ENCODE assay signal across 28 cellular contexts in the genomic region with DNA sequence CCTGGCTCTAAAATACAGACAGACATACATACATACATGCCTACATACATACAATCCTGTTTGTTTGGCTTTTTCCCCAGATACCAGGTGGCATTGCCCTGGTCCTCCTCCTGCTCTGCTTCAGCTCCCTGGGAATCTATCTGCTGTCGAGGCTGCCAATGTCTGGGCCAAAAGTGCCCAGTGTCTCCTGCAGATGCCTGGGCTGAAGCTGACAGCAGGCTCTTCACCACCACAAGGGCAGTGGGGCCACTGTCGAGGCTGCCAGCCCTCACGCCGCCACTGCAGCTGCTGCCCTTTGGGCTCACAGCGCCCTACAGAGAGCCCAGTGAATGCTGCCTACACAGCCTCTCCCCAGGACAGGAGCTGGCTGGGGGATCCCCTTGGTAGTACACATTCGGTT. TPM values are rescaled to one million over a fixed set of nuclear protein-coding genes. Genes with fewer than 3 reads are reported as not detected.
DNase-seq lines count a peak whose midpoint lies in the region; ATAC-seq, FAIRE-seq and TF ChIP-seq lines count a peak whose summit lies in the region.
"Had no signal": no experiment of that assay in that cellular context is flagged by ENCODE, and none has a peak within 500 bp of the region (broad histone marks: within the 10 kb centered on the region; RNA-seq: fewer than 3 reads in every experiment).

No MANE protein-coding gene starts in this region.

- no peaks in the 10 kb centered on the region for H3K36me3 Mint-ChIP-seq in activated T-helper 2 cell treated with anti-CD3 and anti-CD28 coated beads, Interferon-gamma antibody, Interleukin-2, Interleukin-4, amounts not matched to agents 10 μg/mL and 5 μg/mL and 100 μg/mL, durations not matched to agents 14 hours and 24 hours and 36 hours (ENCODE audit: low read depth)
- H3K36me3 Mint-ChIP-seq: activated naive CD8-positive, alpha-beta T cell treated with anti-CD3 and anti-CD28 coated beads for 36 hours; CD4-positive, CD25-positive, alpha-beta regulatory T cell; stimulated activated naive B cell treated with anti-CD40 and anti-IgM and Interleukin-4, amounts not matched to agents 10 μg/mL and 1 μg/mL and 100 μg/mL, for 72 hours had no signal

- TF ChIP-seq EP300 in A549 (IDR thresholded peaks at IDR 0.05), result no peak
- TF ChIP-seq EP300 in transverse colon (IDR thresholded peaks at IDR 0.05; ENCODE audit: low read depth), result no peak

- H3K27me3 ChIP-seq in BLaER1 (no peaks in the 10 kb centered on the region), transverse colon (no peaks in the 10 kb centered on the region)
- H3K27me3 ChIP-seq: pancreas, testis, vagina had no signal

- H3K36me3 ChIP-seq in BLaER1 (no peaks in the 10 kb centered on the region), transverse colon (no peaks in the 10 kb centered on the region)
- H3K36me3 ChIP-seq: pancreas, vagina had no signal

- H3K9ac ChIP-seq in BLaER1, result no peak overlapping the region

- POLR2A ChIA-PET in A549 (lab: Yijun Ruan, JAX), result no interaction called here

- ATAC-seq in A549, result peak; percentile 40 to 43; a peak in 4 of 6 replicates
- ATAC-seq in HG02798 (IDR thresholded peaks at IDR 0.05; ENCODE audit: poor library complexity, unreplicated experiment), result no peak
- ATAC-seq: activated CD4-positive, CD25-positive, alpha-beta regulatory T cell treated with anti-CD3 and anti-CD28 coated beads, Interleukin-2, amount 50 U/mL, for 24 hours; activated CD8-positive, alpha-beta T cell treated with anti-CD3 and anti-CD28 coated beads, Interleukin-2, amount 10 ng/mL, durations not matched to agents 7 days and 5 days; left ventricle myocardium superior; pancreas; sciatic nerve; stimulated activated naive B cell treated with anti-CD40 and anti-IgM and Interleukin-4, amounts not matched to agents 10 μg/mL and 1 μg/mL and 100 μg/mL, for 72 hours had no signal

- no peaks in the 10 kb centered on the region for H4K20me1 ChIP-seq in BLaER1

- H3K27ac ChIP-seq in A549, result 0 out of 6 replicates have a peak overlapping the region, but pooled peaks of 1 of the 2 experiments have one; percentile 43
- no peak overlapping the region for H3K27ac ChIP-seq in BLaER1
- no peak overlapping the region for H3K27ac ChIP-seq in transverse colon
- H3K27ac ChIP-seq: pancreas, testis, vagina had no signal

- H3K9me3 ChIP-seq in A549 (no peaks in the 10 kb centered on the region), BLaER1 (no peaks in the 10 kb centered on the region), transverse colon (no peaks in the 10 kb centered on the region)
- H3K9me3 ChIP-seq: pancreas, testis, vagina had no signal

- FAIRE-seq in A549 (lab: Jason Lieb, UNC), result no peak
- FAIRE-seq: GM12892, keratinocyte, pancreas, RCC 7860 had no signal

- H3K4me1 Mint-ChIP-seq in activated T-helper 2 cell treated with anti-CD3 and anti-CD28 coated beads, Interferon-gamma antibody, Interleukin-2, Interleukin-4, amounts not matched to agents 10 μg/mL and 5 μg/mL and 100 μg/mL, durations not matched to agents 14 hours and 24 hours and 36 hours (ENCODE audit: low read depth), result no peaks in the 10 kb centered on the region
- H3K4me1 Mint-ChIP-seq: activated naive CD8-positive, alpha-beta T cell treated with anti-CD3 and anti-CD28 coated beads for 36 hours; CD4-positive, CD25-positive, alpha-beta regulatory T cell; central memory CD8-positive, alpha-beta T cell; nephron; stimulated activated naive B cell treated with anti-CD40 and anti-IgM and Interleukin-4, amounts not matched to agents 10 μg/mL and 1 μg/mL and 100 μg/mL, for 72 hours had no signal

- TF ChIP-seq CTCF in A549 (IDR thresholded peaks at IDR 0.05) (no peak), transverse colon (IDR thresholded peaks at IDR 0.05) (no peak)

- no peak for DNase-seq in A549 (ENCODE audit: low read depth in 1 of 2, low spot score in 1 of 2)
- peak in 33 of 58 donors; percentile 3 to 70 (median 31) for DNase-seq in anterior cingulate cortex (lab: John Stamatoyannopoulos, UW)
- DNase-seq in myocyte (ENCODE audit: low read depth), result peak; percentile 76
- no peak for DNase-seq in transverse colon
- DNase-seq in activated T-helper 2 cell treated with anti-CD3 and anti-CD28 coated beads, Interferon-gamma antibody, Interleukin-2, Interleukin-4, amounts not matched to agents 10 μg/mL and 5 μg/mL and 100 μg/mL, durations not matched to agents 14 hours and 24 hours and 36 hours (ENCODE audit: low spot score), result no peak
- no peak for DNase-seq in NCI-H1105 (lab: John Stamatoyannopoulos, UW)
- DNase-seq: activated CD8-positive, alpha-beta T cell treated with anti-CD3 and anti-CD28 coated beads, Interleukin-2, amount 10 ng/mL, durations not matched to agents 7 days and 5 days; activated effector memory CD4-positive, alpha-beta T cell treated with Interleukin-2 at 50 U/mL for 16 hours; activated naive CD8-positive, alpha-beta T cell treated with anti-CD3 and anti-CD28 coated beads for 36 hours; CD4-positive, CD25-positive, alpha-beta regulatory T cell; EL; HFFc6; left ventricle myocardium superior; stimulated activated CD4-positive, alpha-beta T cell treated with anti-CD3 and anti-CD28 coated beads, Interleukin-15, amount 100 ng/mL, for 24 hours; stimulated activated naive B cell treated with anti-CD40 and anti-IgM and Interleukin-4, amounts not matched to agents 10 μg/mL and 1 μg/mL and 100 μg/mL, for 72 hours; testis had no signal

- no peak for TF ChIP-seq RAD21 in A549 (conservative IDR thresholded peaks at IDR 0.05 in 1 of 2, IDR thresholded peaks at IDR 0.05 in 1 of 2)

- H3K4me2 ChIP-seq in A549 (no peak overlapping the region), BLaER1 (peak overlapping the region; percentile 29; the same call in 1 of the 2 replicates)

- intact Hi-C loops in transverse colon (cut with DNase I; ENCODE audit: low total_unique reads), result no loop called here
- intact Hi-C loops in activated T-helper 2 cell treated with anti-CD3 and anti-CD28 coated beads, Interferon-gamma antibody, Interleukin-2, Interleukin-4, amounts not matched to agents 10 μg/mL and 5 μg/mL and 100 μg/mL, durations not matched to agents 14 hours and 24 hours and 36 hours (cut with micrococcal nuclease), result no loop called here

- TF ChIP-seq POLR2A in A549 (IDR thresholded peaks at IDR 0.05; ENCODE audit: low read length) (no peak), transverse colon (IDR thresholded peaks at IDR 0.05) (no peak)

- in situ Hi-C loops in transverse colon (cut with MboI; ENCODE audit: low pct_ligation_motif_present in 1 of 4, low pct_unique_long_range_greater_than_20kb in 1 of 4, low sequenced_read_pairs in 3 of 4), result no loop called here

- no peak overlapping the region for H3K4me3 Mint-ChIP-seq in activated T-helper 2 cell treated with anti-CD3 and anti-CD28 coated beads, Interferon-gamma antibody, Interleukin-2, Interleukin-4, amounts not matched to agents 10 μg/mL and 5 μg/mL and 100 μg/mL, durations not matched to agents 14 hours and 24 hours and 36 hours (ENCODE audit: low read depth)
- H3K4me3 Mint-ChIP-seq: activated CD8-positive, alpha-beta T cell treated with anti-CD3 and anti-CD28 coated beads, Interleukin-2, amount 10 ng/mL, durations not matched to agents 7 days and 5 days; activated naive CD8-positive, alpha-beta T cell treated with anti-CD3 and anti-CD28 coated beads for 36 hours; CD4-positive, CD25-positive, alpha-beta regulatory T cell; central memory CD8-positive, alpha-beta T cell; HFFc6; nephron; stimulated activated naive B cell treated with anti-CD40 and anti-IgM and Interleukin-4, amounts not matched to agents 10 μg/mL and 1 μg/mL and 100 μg/mL, for 72 hours; T-helper 1 cell treated with Interleukin-12 subunit alpha and Interleukin-12 subunit beta and Interleukin-4 antibody, amounts not matched to agents 30 μg/mL and 1 μg/mL, for 36 hours had no signal

- CTCF ChIA-PET in A549 (lab: Yijun Ruan, JAX), result interaction anchor here (0.8 to 1.6 kb wide), 3 partner anchors 13 to 25 kb away, joined by 3 to 4 read pairs (median 3); no protein-coding TSS in a partner anchor

- H3K27me3 Mint-ChIP-seq in activated T-helper 2 cell treated with anti-CD3 and anti-CD28 coated beads, Interferon-gamma antibody, Interleukin-2, Interleukin-4, amounts not matched to agents 10 μg/mL and 5 μg/mL and 100 μg/mL, durations not matched to agents 14 hours and 24 hours and 36 hours (ENCODE audit: low read depth), result peaks cover 20% of the 10 kb centered on the region
- H3K27me3 Mint-ChIP-seq: activated naive CD8-positive, alpha-beta T cell treated with anti-CD3 and anti-CD28 coated beads for 36 hours; central memory CD8-positive, alpha-beta T cell; stimulated activated naive B cell treated with anti-CD40 and anti-IgM and Interleukin-4, amounts not matched to agents 10 μg/mL and 1 μg/mL and 100 μg/mL, for 72 hours had no signal

- no peaks in the 10 kb centered on the region for H3K9me3 Mint-ChIP-seq in activated T-helper 2 cell treated with anti-CD3 and anti-CD28 coated beads, Interferon-gamma antibody, Interleukin-2, Interleukin-4, amounts not matched to agents 10 μg/mL and 5 μg/mL and 100 μg/mL, durations not matched to agents 14 hours and 24 hours and 36 hours
- H3K9me3 Mint-ChIP-seq: activated naive CD8-positive, alpha-beta T cell treated with anti-CD3 and anti-CD28 coated beads for 36 hours; CD4-positive, CD25-positive, alpha-beta regulatory T cell; central memory CD8-positive, alpha-beta T cell; HFFc6; nephron; stimulated activated naive B cell treated with anti-CD40 and anti-IgM and Interleukin-4, amounts not matched to agents 10 μg/mL and 1 μg/mL and 100 μg/mL, for 72 hours; T-helper 1 cell treated with Interleukin-12 subunit alpha and Interleukin-12 subunit beta and Interleukin-4 antibody, amounts not matched to agents 30 μg/mL and 1 μg/mL, for 36 hours had no signal

- no peaks in the 10 kb centered on the region for H3K4me1 ChIP-seq in A549
- H3K4me1 ChIP-seq in BLaER1, result peaks cover 8% of the 10 kb centered on the region
- H3K4me1 ChIP-seq in transverse colon, result no peaks in the 10 kb centered on the region
- H3K4me1 ChIP-seq: testis, vagina had no signal

- WGBS in A549 (ENCODE audit: missing lambda C conversion rate), result 75% methylated on average over 4 of the region's 6 CpGs
- 81 to 85% methylated on average over 4 to 6 of the region's 6 CpGs for WGBS in transverse colon (ENCODE audit: low coverage in 1 of 2), 2 donors

- no peak overlapping the region for H3K4me3 ChIP-seq in A549
- no peak overlapping the region for H3K4me3 ChIP-seq in BLaER1
- no peak overlapping the region for H3K4me3 ChIP-seq in transverse colon
- H3K4me3 ChIP-seq: pancreas, testis, vagina had no signal

- H3K27ac Mint-ChIP-seq in activated T-helper 2 cell treated with anti-CD3 and anti-CD28 coated beads, Interferon-gamma antibody, Interleukin-2, Interleukin-4, amounts not matched to agents 10 μg/mL and 5 μg/mL and 100 μg/mL, durations not matched to agents 14 hours and 24 hours and 36 hours, result no peak overlapping the region
- H3K27ac Mint-ChIP-seq: activated CD8-positive, alpha-beta T cell treated with anti-CD3 and anti-CD28 coated beads, Interleukin-2, amount 10 ng/mL, durations not matched to agents 7 days and 5 days; activated naive CD8-positive, alpha-beta T cell treated with anti-CD3 and anti-CD28 coated beads for 36 hours; HFFc6; nephron; stimulated activated naive B cell treated with anti-CD40 and anti-IgM and Interleukin-4, amounts not matched to agents 10 μg/mL and 1 μg/mL and 100 μg/mL, for 72 hours; T-helper 1 cell treated with Interleukin-12 subunit alpha and Interleukin-12 subunit beta and Interleukin-4 antibody, amounts not matched to agents 30 μg/mL and 1 μg/mL, for 36 hours had no signal

RNA-seq across cellular contexts. Expression of a gene that starts 18.0 kb away (rescaled TPM):
- polyA plus RNA-seq in A549 (2011; rRNA removed), result 34.5 and 35.5 TPM in 2 replicates
- polyA plus RNA-seq in A549 (2012; cell fraction: cytosol; rRNA removed), result 14.2 and 14.5 TPM in 2 replicates
- 4.6 and 6.9 TPM in 2 replicates for polyA plus RNA-seq in A549 (2012; cell fraction: nucleus; rRNA removed)
- 15.8 to 19.0 TPM (median 17.1 TPM) in 3 replicates for polyA plus RNA-seq in A549 (2017; fragmentation: RNase III; extraction: RNeasy Plus Mini Kit Qiagen cat#74134 plus additional on column Dnase treatment)
- polyA minus RNA-seq in A549 (2011; rRNA and poly(A)+ RNA removed), result 17.6 and 18.2 TPM in 2 replicates
- 51.2 and 77.2 TPM in 2 replicates for total RNA-seq in myocyte
- polyA plus RNA-seq in myocyte (2012), result 32.0 TPM
- 10 to 100 TPM; 20.8 to 31.8 (median 26.4) TPM for total RNA-seq in transverse colon
- 21.7 and 25.1 TPM in 2 replicates for total RNA-seq in activated T-helper 2 cell treated with anti-CD3 and anti-CD28 coated beads, Interferon-gamma antibody, Interleukin-2, Interleukin-4, amounts not matched to agents 10 μg/mL and 5 μg/mL and 100 μg/mL, durations not matched to agents 14 hours and 24 hours and 36 hours

RNA-seq across cellular contexts. Expression of a gene that starts 30.9 kb away (rescaled TPM):
- polyA plus RNA-seq in A549 (2011; rRNA removed) (26.7 and 29.2 TPM in 2 replicates), A549 (2017; fragmentation: RNase III; extraction: RNeasy Plus Mini Kit Qiagen cat#74134 plus additional on column Dnase treatment) (20.5 to 23.3 TPM (median 23.2 TPM) in 3 replicates)
- polyA plus RNA-seq in A549 (2012; cell fraction: cytosol; rRNA removed), result 3.6 and 3.8 TPM in 2 replicates
- polyA plus RNA-seq in A549 (2012; cell fraction: nucleus; rRNA removed), result 2.3 and 3.4 TPM in 2 replicates
- 9.6 and 11.4 TPM in 2 replicates for polyA minus RNA-seq in A549 (2011; rRNA and poly(A)+ RNA removed)
- total RNA-seq in myocyte (54.4 and 57.7 TPM in 2 replicates), transverse colon (10 to 100 TPM; 33.2 to 76.4 (median 55.7) TPM)
- 8.3 TPM for polyA plus RNA-seq in myocyte (2012)
- total RNA-seq in activated T-helper 2 cell treated with anti-CD3 and anti-CD28 coated beads, Interferon-gamma antibody, Interleukin-2, Interleukin-4, amounts not matched to agents 10 μg/mL and 5 μg/mL and 100 μg/mL, durations not matched to agents 14 hours and 24 hours and 36 hours, result 25.2 and 26.7 TPM in 2 replicates

Comparison
In these comparisons a context has a peak if more than half of its experiments do, and no peak if none do; other contexts are left out.
1. DNase-seq: peak in anterior cingulate cortex (33 of 58) and myocyte (single experiment); none in A549 (0 of 2), transverse colon (single experiment), activated T-helper 2 cell treated with anti-CD3 and anti-CD28 coated beads, Interferon-gamma antibody, Interleukin-2, Interleukin-4, amounts not matched to agents 10 μg/mL and 5 μg/mL and 100 μg/mL, durations not matched to agents 14 hours and 24 hours and 36 hours (single experiment) and NCI-H1105 (single experiment).